Comparison of ENCODE assay signal across 20 cellular contexts in genomic region chr6:136030131-136030530, GRCh38.
"Had no signal": no experiment of that assay in that cellular context is flagged by ENCODE, and none has a peak within 500 bp of the region (broad histone marks: within the 10 kb centered on the region; RNA-seq: fewer than 3 reads in every experiment).

No MANE protein-coding gene starts in this region.

- H3K4me1 ChIP-seq: parathyroid adenoma had no signal

- H2AFZ ChIP-seq: parathyroid adenoma had no signal

- DNase-seq: activated CD4-positive, alpha-beta memory T cell treated with anti-CD3 and anti-CD28 coated beads, Interleukin-2, amount 10 ng/mL, durations not matched to agents 7 days and 5 days; activated CD4-positive, alpha-beta T cell treated with anti-CD3 and anti-CD28 coated beads, Interleukin-2, amount 10 ng/mL, durations not matched to agents 24 days and 14 days; activated effector memory CD4-positive, alpha-beta T cell treated with Interleukin-2 at 50 U/mL for 16 hours; activated naive CD4-positive, alpha-beta T cell treated with anti-CD3 and anti-CD28 coated beads for 36 hours; activated naive CD8-positive, alpha-beta T cell treated with anti-CD3 and anti-CD28 coated beads, Interleukin-2, amount 10 ng/mL, durations not matched to agents 7 days and 5 days; activated T-cell treated with anti-CD3 and anti-CD28 coated beads, Interleukin-2, amount 50 U/mL, for 72 hours; amygdala; cerebellar nuclear complex; gastrocnemius medialis; head of caudate nucleus; mucosa of descending colon; nucleus accumbens; right cardiac atrium; stimulated activated CD4-positive, alpha-beta T cell treated with anti-CD3 and anti-CD28 coated beads, Interleukin-12 subunit alpha, Interleukin-12 subunit beta, amount 100 ng/mL, for 4 hours; stimulated activated naive CD8-positive, alpha-beta T cell treated with anti-CD3 and anti-CD28 coated beads, Interleukin-15, amount 100 ng/mL, for 72 hours; tibial artery had no signal

- ATAC-seq: activated CD4-positive, CD25-positive, alpha-beta regulatory T cell treated with anti-CD3 and anti-CD28 coated beads, Interleukin-2, amount 50 U/mL, for 24 hours; activated T-cell treated with anti-CD3 and anti-CD28 coated beads, Interleukin-2, amount 50 U/mL, for 72 hours; gastrocnemius medialis; mucosa of descending colon; right cardiac atrium; stimulated activated naive CD8-positive, alpha-beta T cell treated with anti-CD3 and anti-CD28 coated beads, Interleukin-15, amount 100 ng/mL, for 72 hours had no signal

- H3K27ac ChIP-seq: coronary artery, epithelial cell of prostate, gastrocnemius medialis, parathyroid adenoma, tibial artery had no signal

- H3K79me2 ChIP-seq: parathyroid adenoma had no signal

- H3K36me3 ChIP-seq: gastrocnemius medialis, tibial artery had no signal

- H3K27me3 ChIP-seq: gastrocnemius medialis, tibial artery had no signal

- H3K9me3 ChIP-seq: gastrocnemius medialis, mucosa of descending colon, tibial artery had no signal

- H3K4me3 ChIP-seq: coronary artery, gastrocnemius medialis, mucosa of descending colon, tibial artery had no signal
